Comparison of ENCODE assay signal across 8 cellular contexts in the genomic region with DNA sequence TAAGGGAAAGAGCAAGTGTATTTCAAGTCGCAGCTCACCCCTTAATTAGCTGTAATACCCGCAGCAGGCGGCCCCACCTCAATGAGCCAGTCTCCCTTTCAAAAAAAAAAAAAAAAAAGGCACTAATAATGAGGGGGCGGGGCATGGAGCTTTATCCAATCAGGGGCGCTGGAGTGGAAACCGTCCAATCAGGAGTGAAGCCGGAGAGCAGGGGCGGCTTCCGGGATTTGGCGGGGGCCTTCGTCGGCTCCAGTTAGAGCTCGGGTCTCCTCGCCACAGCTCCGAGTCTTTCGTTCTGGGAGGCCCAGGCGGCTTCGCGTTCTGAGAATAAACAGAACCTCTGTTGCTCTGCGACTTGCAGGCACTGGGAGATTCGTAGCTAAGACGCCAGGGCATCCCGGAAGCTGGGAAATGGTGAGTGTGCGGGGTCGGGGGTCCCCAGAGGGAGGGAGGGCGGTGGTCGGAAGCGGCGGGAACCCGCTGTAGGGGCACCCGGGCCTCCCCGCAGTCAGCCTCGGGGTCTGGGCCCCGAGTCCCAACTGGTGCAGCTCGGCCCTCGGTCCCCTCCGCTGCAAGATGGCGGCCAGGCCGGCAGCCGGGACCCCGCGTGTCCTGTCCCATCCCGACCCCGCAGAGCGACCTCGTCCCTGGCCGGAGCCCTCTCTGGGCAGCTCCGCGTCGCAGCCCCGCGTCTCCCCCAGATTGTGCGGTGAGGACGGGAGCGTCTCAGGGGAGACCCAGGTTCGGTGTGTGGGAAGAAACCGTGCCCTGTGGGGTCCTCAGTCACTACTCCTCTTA. TPM values are rescaled to one million over a fixed set of nuclear protein-coding genes. Genes with fewer than 3 reads are reported as not detected.
DNase-seq lines count a peak whose midpoint lies in the region; ATAC-seq and TF ChIP-seq lines count a peak whose summit lies in the region.

A gene (plus strand): TSS at position 252 of the 798 bp plus-strand sequence. CDS start 160 bp downstream, at position 412.

- no peaks in the 10 kb centered on the region for H3K27me3 Mint-ChIP-seq in T-cell
- peaks cover 19% of the 10 kb centered on the region for H3K27me3 Mint-ChIP-seq in progenitor cell of endocrine pancreas

- H3K27me3 ChIP-seq in heart left ventricle, result no peaks in the 10 kb centered on the region
- H3K27me3 ChIP-seq in upper lobe of right lung, result no peaks in the 10 kb centered on the region

- H3K36me3 ChIP-seq in heart left ventricle (peaks cover 0 to 13% (median 0%) of the 10 kb centered on the region in 9 donors), upper lobe of right lung (no peaks in the 10 kb centered on the region)

- TF ChIP-seq CTCF in GM10266 (IDR thresholded peaks at IDR 0.05; ENCODE audit: control insufficient read depth, insufficient read depth, low read depth, missing control alignments), result no peak
- TF ChIP-seq CTCF in heart left ventricle (IDR thresholded peaks at IDR 0.05), result no peak
- no peak for TF ChIP-seq CTCF in progenitor cell of endocrine pancreas (IDR thresholded peaks at IDR 0.05; ENCODE audit: unreplicated experiment)
- TF ChIP-seq CTCF in upper lobe of right lung (IDR thresholded peaks at IDR 0.05), result no peak

- H3K27ac Mint-ChIP-seq in T-cell (peak within 1 kb of the TSS; percentile 97), progenitor cell of endocrine pancreas (peak within 1 kb of the TSS; percentile 99)

- H3K9me3 Mint-ChIP-seq in T-cell (no peaks in the 10 kb centered on the region), progenitor cell of endocrine pancreas (ENCODE audit: low read depth) (no peaks in the 10 kb centered on the region)

- peak in 1 of 2 donors; percentile 71 for TF ChIP-seq POLR2A in heart left ventricle (IDR thresholded peaks at IDR 0.05)

- H3K9me3 ChIP-seq in heart left ventricle (no peaks in the 10 kb centered on the region), upper lobe of right lung (no peaks in the 10 kb centered on the region)

- ATAC-seq in HG02623 (IDR thresholded peaks at IDR 0.05; ENCODE audit: unreplicated experiment) (peak; percentile 44), T-cell (replicated peaks in 1 of 4) (peak; percentile 71 to 73 (median 71)), heart left ventricle (peak; percentile 91 to 97 (median 94)), upper lobe of right lung (peak; percentile 94)

- CTCF ChIA-PET in T-cell (lab: Charles Lee), result interaction anchor here in 1 of 2 donors (0.6 to 2.0 kb wide), 9 partner anchors 12 to 931 kb away, joined by 3 to 6 read pairs (median 5); no protein-coding TSS in a partner anchor

- H3K27ac ChIP-seq in adipose tissue (ENCODE audit: low read depth, low read length) (peak within 1 kb of the TSS; percentile 97), heart left ventricle (peak within 1 kb of the TSS; percentile 24 to 98 (median 86)), upper lobe of right lung (peak within 1 kb of the TSS; percentile 95)

- DNase-seq in GM10266 (ENCODE audit: extremely low spot score), result peak; percentile 86
- peak; percentile 72 for DNase-seq in NCI-H128 (lab: John Stamatoyannopoulos, UW; ENCODE audit: unreplicated experiment)
- peak; percentile 83 to 95 (median 92) for DNase-seq in T-cell
- peak; percentile 95 to 97 (median 96) for DNase-seq in heart left ventricle
- peak; percentile 83 for DNase-seq in progenitor cell of endocrine pancreas (ENCODE audit: low spot score, unreplicated experiment)
- peak; percentile 95 for DNase-seq in upper lobe of right lung

- H3K4me1 Mint-ChIP-seq in T-cell (peaks cover 72 to 85% (median 84%) of the 10 kb centered on the region in 3 donors), progenitor cell of endocrine pancreas (ENCODE audit: low read depth) (peaks cover 41% of the 10 kb centered on the region)

- 0 to 1% (median 0%) methylated on average over 49 to 57 of the region's 57 CpGs for WGBS in adipose tissue, 3 donors
- 0% methylated on average over 26 to 57 of the region's 57 CpGs for WGBS in heart left ventricle, 4 donors

- H3K4me1 ChIP-seq in heart left ventricle (peaks cover 3 to 74% (median 29%) of the 10 kb centered on the region in 12 donors), upper lobe of right lung (peaks cover 35% of the 10 kb centered on the region)

- peaks cover 35% of the 10 kb centered on the region for H3K36me3 Mint-ChIP-seq in T-cell
- H3K36me3 Mint-ChIP-seq in progenitor cell of endocrine pancreas (ENCODE audit: insufficient read depth), result peaks cover 2% of the 10 kb centered on the region

- H3K4me3 ChIP-seq in heart left ventricle, result peak within 1 kb of the TSS; percentile 72 to 100 (median 94)
- peak within 1 kb of the TSS; percentile 98 for H3K4me3 ChIP-seq in upper lobe of right lung

- intact Hi-C loops in heart left ventricle (cut with DNase I), result loop anchor here (5.0 to 10.0 kb wide), 8 partner anchors 159 to 889 kb away; a partner anchor contains a TSS
- intact Hi-C loops in upper lobe of right lung (cut with DNase I), result no loop called here

- H3K4me3 Mint-ChIP-seq in T-cell, result peak within 1 kb of the TSS; percentile 92 to 96 (median 96)
- peak within 1 kb of the TSS; percentile 95 for H3K4me3 Mint-ChIP-seq in progenitor cell of endocrine pancreas (ENCODE audit: low read depth)

- POLR2A ChIA-PET in T-cell (lab: Charles Lee), result interaction anchor here (0.5 to 1.4 kb wide), 8 partner anchors 8 to 925 kb away, joined by 3 to 10 read pairs (median 4); a partner anchor contains a TSS

RNA-seq across cellular contexts. Expression of the gene that starts here (rescaled TPM):
- 10 to 100 TPM; 35.0 to 46.9 (median 43.5) TPM for total RNA-seq in T-cell
- 10 to 100 TPM in 1 of 3 donors, 1 to 10 TPM in 2; 2.6 to 10.0 (median 6.7) TPM for polyA plus RNA-seq in adipose tissue
- total RNA-seq in heart left ventricle, result 10 to 100 TPM in 2 of 9 donors, 1 to 10 TPM in 7; 3.1 to 22.6 (median 5.3) TPM
- 1 to 10 TPM; 1.6 to 5.9 TPM for polyA plus RNA-seq in heart left ventricle
- total RNA-seq in progenitor cell of endocrine pancreas, result 15.3 and 15.5 TPM in 2 replicates
- 17.0 TPM for total RNA-seq in upper lobe of right lung

Comparison
In these comparisons a context has a peak if more than half of its experiments do, and no peak if none do; other contexts are left out.
1. Peak in every context shown above with its lines: DNase-seq, ATAC-seq, H3K4me3 ChIP-seq and H3K27ac ChIP-seq.
2. ATAC-seq: peak in every context shown above with its lines; median percentile 94 in heart left ventricle; 94 in upper lobe of right lung; 71 in T-cell; 44 in HG02623.